ENCODE assay signal across 21 cellular contexts in the genomic region with DNA sequence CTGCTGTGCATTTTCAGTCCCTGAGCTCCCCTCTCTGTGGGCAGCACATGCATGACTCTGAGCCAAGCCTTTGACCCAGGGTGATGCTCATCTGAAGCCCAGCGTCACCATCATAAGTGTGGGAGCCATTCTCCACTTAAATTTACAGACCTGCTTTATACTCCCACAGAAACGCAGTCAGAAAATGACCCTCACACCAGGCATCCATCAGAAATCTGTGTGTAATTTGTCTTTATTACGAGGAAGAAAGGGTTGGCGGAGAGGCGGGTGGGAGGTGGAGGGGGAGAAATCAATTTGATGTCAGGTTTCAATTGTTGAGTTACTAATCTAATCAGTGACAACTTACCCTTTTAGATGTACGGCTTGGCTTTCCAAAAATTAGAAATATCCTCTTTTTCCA.
A peak's percentile ranks its signal among the peaks of the same experiment; 100 is the strongest.
DNase-seq lines count a peak whose midpoint lies in the region; ATAC-seq, FAIRE-seq and TF ChIP-seq lines count a peak whose summit lies in the region.
"Had no signal": no experiment of that assay in that cellular context is flagged by ENCODE, and none has a peak within 500 bp of the region (broad histone marks: within the 10 kb centered on the region; RNA-seq: fewer than 3 reads in every experiment).

No MANE protein-coding gene starts in this region.

- FAIRE-seq in HepG2 (lab: Jason Lieb, UNC): no peak
- FAIRE-seq: D721Med, G401.6, GM12891, GM19239, H54 had no signal

- TF ChIP-seq CTCF in HepG2 (CRISPR knock-in tag; IDR thresholded peaks at IDR 0.05): no peak
- no peak for TF ChIP-seq CTCF in right lobe of liver (IDR thresholded peaks at IDR 0.05)
- no peak for TF ChIP-seq CTCF in neural cell (IDR thresholded peaks at IDR 0.05; ENCODE audit: poor library complexity, severe bottlenecking)

- no peaks in the 10 kb centered on the region for H3K4me1 Mint-ChIP-seq in activated naive CD4-positive, alpha-beta T cell treated with anti-CD3 and anti-CD28 coated beads, Interleukin-2, amount 10 ng/mL, durations not matched to agents 7 days and 5 days
- H3K4me1 Mint-ChIP-seq: CD4-positive, CD25-positive, alpha-beta regulatory T cell; CD8-positive, alpha-beta memory T cell; GM23338 had no signal

- no peaks in the 10 kb centered on the region for H3F3A ChIP-seq in neural cell (ENCODE audit: insufficient read depth, low read length, poor library complexity, severe bottlenecking)

- CTCF ChIA-PET in HepG2 (lab: Yijun Ruan, JAX; ENCODE audit: low intra/inter-chr PET ratio, low total read pairs): no interaction called here
- CTCF ChIA-PET in activated naive CD4-positive, alpha-beta T cell treated with anti-CD3 and anti-CD28 coated beads, Interleukin-2, amount 10 ng/mL, durations not matched to agents 7 days and 5 days (lab: Charles Lee): no interaction called here

- intact Hi-C loops in HepG2 (cut with micrococcal nuclease; ENCODE audit: unreplicated experiment): no loop called here
- intact Hi-C loops in right lobe of liver (cut with DNase I): no loop called here

- DNase-seq in HepG2 (ENCODE audit: low spot score): no peak
- no peak for DNase-seq in right lobe of liver
- peak; percentile 0 for DNase-seq in NCI-H69 (lab: John Stamatoyannopoulos, UW)
- no peak for DNase-seq in SHP77 treated with DMSO at 0.1 percent for 48 hours (lab: John Stamatoyannopoulos, UW)
- DNase-seq in activated naive CD4-positive, alpha-beta T cell treated with anti-CD3 and anti-CD28 coated beads, Interleukin-2, amount 10 ng/mL, durations not matched to agents 7 days and 5 days: no peak
- DNase-seq: ACHN; BE2C; C1 segment of cervical spinal cord; Caco-2; CD4-positive, CD25-positive, alpha-beta regulatory T cell; CD8-positive, alpha-beta memory T cell; HCEC 1CT; HFFc6 had no signal

- H4K20me1 ChIP-seq in HepG2 (ENCODE audit: insufficient read depth, low read length) (no peaks in the 10 kb centered on the region), neural cell (ENCODE audit: insufficient read depth) (no peaks in the 10 kb centered on the region)

- TF ChIP-seq RAD21 in HepG2 (CRISPR knock-in tag; IDR thresholded peaks at IDR 0.05) (no peak), neural cell (conservative IDR thresholded peaks at IDR 0.05) (no peak)

- ATAC-seq in HepG2 (no peak), right lobe of liver (no peak), HG03457 (IDR thresholded peaks at IDR 0.05; ENCODE audit: unreplicated experiment) (no peak)
- ATAC-seq: GM23338 had no signal

- H3K4me1 ChIP-seq in HepG2 (ENCODE audit: insufficient read depth, low read length) (no peaks in the 10 kb centered on the region), right lobe of liver (no peaks in the 10 kb centered on the region)
- H3K4me1 ChIP-seq: BE2C, Caco-2 had no signal

- no peaks in the 10 kb centered on the region for H3K27me3 Mint-ChIP-seq in activated naive CD4-positive, alpha-beta T cell treated with anti-CD3 and anti-CD28 coated beads, Interleukin-2, amount 10 ng/mL, durations not matched to agents 7 days and 5 days
- H3K27me3 Mint-ChIP-seq: CD4-positive, CD25-positive, alpha-beta regulatory T cell had no signal

- no peak overlapping the region for H3K27ac Mint-ChIP-seq in activated naive CD4-positive, alpha-beta T cell treated with anti-CD3 and anti-CD28 coated beads, Interleukin-2, amount 10 ng/mL, durations not matched to agents 7 days and 5 days
- H3K27ac Mint-ChIP-seq: CD4-positive, CD25-positive, alpha-beta regulatory T cell; CD8-positive, alpha-beta memory T cell; GM23338; HFFc6 had no signal

- no peak overlapping the region for H3K4me3 ChIP-seq in HepG2 (replicated peaks in 1 of 3; ENCODE audit: insufficient read depth in 1 of 3, low read depth in 2 of 3, low read length in 3 of 3)
- H3K4me3 ChIP-seq in right lobe of liver: no peak overlapping the region
- peak overlapping the region; percentile 27 for H3K4me3 ChIP-seq in neural cell (ENCODE audit: low read length)
- H3K4me3 ChIP-seq: GM23338 had no signal

- 8% methylated on average over 6 of the region's 6 CpGs for WGBS in HepG2 (ENCODE audit: low lambda C conversion rate)
- WGBS in right lobe of liver (ENCODE audit: insufficient coverage, low coverage, low lambda C conversion rate, missing lambda C conversion rate): 83% methylated on average over 6 of the region's 6 CpGs

- no peaks in the 10 kb centered on the region for H3K9me3 Mint-ChIP-seq in activated naive CD4-positive, alpha-beta T cell treated with anti-CD3 and anti-CD28 coated beads, Interleukin-2, amount 10 ng/mL, durations not matched to agents 7 days and 5 days
- H3K9me3 Mint-ChIP-seq: GM23338 had no signal

- POLR2A ChIA-PET in HepG2 (lab: Yijun Ruan, JAX): no interaction called here

- no peak overlapping the region for H3K4me2 ChIP-seq in HepG2 (ENCODE audit: low read depth, low read length)
- peak overlapping the region; percentile 2 for H3K4me2 ChIP-seq in neural cell (ENCODE audit: low read length)
- H3K4me2 ChIP-seq: GM23338 had no signal

- TF ChIP-seq POLR2A in HepG2 (IDR thresholded peaks at IDR 0.05; ENCODE audit: insufficient read depth in 1 of 2, low read depth in 2 of 2, low read length in 2 of 2) (no peak), right lobe of liver (IDR thresholded peaks at IDR 0.05) (no peak)

- H3K4me3 Mint-ChIP-seq in activated naive CD4-positive, alpha-beta T cell treated with anti-CD3 and anti-CD28 coated beads, Interleukin-2, amount 10 ng/mL, durations not matched to agents 7 days and 5 days: no peak overlapping the region
- H3K4me3 Mint-ChIP-seq: CD8-positive, alpha-beta memory T cell; GM23338; HFFc6 had no signal

- H3K79me2 ChIP-seq in HepG2 (ENCODE audit: insufficient read depth, low read length): no peaks in the 10 kb centered on the region
- no peaks in the 10 kb centered on the region for H3K79me2 ChIP-seq in neural cell (replicated peaks; ENCODE audit: insufficient read depth, low read length)

- no peak overlapping the region for H3K27ac ChIP-seq in HepG2 (ENCODE audit: extremely low read length, insufficient read depth, low read length)
- no peak overlapping the region for H3K27ac ChIP-seq in right lobe of liver
- peak overlapping the region; percentile 36 for H3K27ac ChIP-seq in neural cell (ENCODE audit: low read length)

- H3K27me3 ChIP-seq in HepG2 (ENCODE audit: control insufficient read depth in 1 of 2, insufficient read depth in 2 of 2, low read length in 2 of 2) (no peaks in the 10 kb centered on the region), right lobe of liver (no peaks in the 10 kb centered on the region), neural cell (ENCODE audit: insufficient read depth, low read depth, low read length) (peaks cover 30% of the 10 kb centered on the region)
- H3K27me3 ChIP-seq: BE2C had no signal

- H3K9ac ChIP-seq in HepG2 (ENCODE audit: insufficient read depth, low read depth, low read length) (no peak overlapping the region), neural cell (ENCODE audit: low read length) (no peak overlapping the region)

- in situ Hi-C loops in HepG2 (cut with HindIII; ENCODE audit: extremely low pct_ligation_motif_present, low pct_unique_long_range_greater_than_20kb): no loop called here

- peaks cover 4% of the 10 kb centered on the region; the same call in 1 of the 2 replicates for H3K9me3 ChIP-seq in HepG2 (ENCODE audit: low read length)
- H3K9me3 ChIP-seq in right lobe of liver: no peaks in the 10 kb centered on the region
- no peaks in the 10 kb centered on the region for H3K9me3 ChIP-seq in neural cell (ENCODE audit: low read length)
- H3K9me3 ChIP-seq: BE2C, Caco-2 had no signal

- H3K36me3 Mint-ChIP-seq in activated naive CD4-positive, alpha-beta T cell treated with anti-CD3 and anti-CD28 coated beads, Interleukin-2, amount 10 ng/mL, durations not matched to agents 7 days and 5 days: no peaks in the 10 kb centered on the region
- H3K36me3 Mint-ChIP-seq: CD4-positive, CD25-positive, alpha-beta regulatory T cell; CD8-positive, alpha-beta memory T cell had no signal

- no peak for TF ChIP-seq EP300 in HepG2 (IDR thresholded peaks at IDR 0.05; ENCODE audit: low read depth in 2 of 2, low read length in 2 of 2)
- no peak for TF ChIP-seq EP300 in HepG2 (CRISPR knock-in tag; IDR thresholded peaks at IDR 0.05; ENCODE audit: borderline replicate concordance)
- no peak for TF ChIP-seq EP300 in neural cell (conservative IDR thresholded peaks at IDR 0.05; ENCODE audit: poor library complexity, severe bottlenecking)

- no peak overlapping the region for H2AFZ ChIP-seq in HepG2 (ENCODE audit: low read length)
- no peak overlapping the region for H2AFZ ChIP-seq in neural cell (ENCODE audit: low read depth, low read length)

- no TSS peak for BruUV-seq in HepG2 (replicated peaks; lab: Mats Ljungman, UMichigan)

- no peaks in the 10 kb centered on the region for H3K9me2 ChIP-seq in neural cell (ENCODE audit: insufficient read depth, low read length)

- H3K36me3 ChIP-seq in HepG2 (replicated peaks in 1 of 2; ENCODE audit: control insufficient read depth in 1 of 2, insufficient read depth in 2 of 2, low read length in 2 of 2) (no peaks in the 10 kb centered on the region), right lobe of liver (no peaks in the 10 kb centered on the region), neural cell (ENCODE audit: insufficient read depth, low read length) (no peaks in the 10 kb centered on the region)
- H3K36me3 ChIP-seq: BE2C had no signal

TF ChIP-seq in HepG2, 621 proteins besides CTCF, POLR2A, EP300 and RAD21 (continues in another document):
- TF ChIP-seq CREB1 (IDR thresholded peaks at IDR 0.05): 0 out of 2 replicates have a peak, but pooled peaks have one; percentile 4
- no peak for TF ChIP-seq CREB1 (CRISPR knock-in tag; IDR thresholded peaks at IDR 0.05)

TF ChIP-seq in neural cell, 6 proteins besides CTCF, POLR2A, EP300 and RAD21:
- TF ChIP-seq SMC3 (conservative IDR thresholded peaks at IDR 0.05; ENCODE audit: poor library complexity) (no peak), POLR2AphosphoS5 (IDR thresholded peaks at IDR 0.05) (peak; percentile 56)
